In the genomic region with DNA sequence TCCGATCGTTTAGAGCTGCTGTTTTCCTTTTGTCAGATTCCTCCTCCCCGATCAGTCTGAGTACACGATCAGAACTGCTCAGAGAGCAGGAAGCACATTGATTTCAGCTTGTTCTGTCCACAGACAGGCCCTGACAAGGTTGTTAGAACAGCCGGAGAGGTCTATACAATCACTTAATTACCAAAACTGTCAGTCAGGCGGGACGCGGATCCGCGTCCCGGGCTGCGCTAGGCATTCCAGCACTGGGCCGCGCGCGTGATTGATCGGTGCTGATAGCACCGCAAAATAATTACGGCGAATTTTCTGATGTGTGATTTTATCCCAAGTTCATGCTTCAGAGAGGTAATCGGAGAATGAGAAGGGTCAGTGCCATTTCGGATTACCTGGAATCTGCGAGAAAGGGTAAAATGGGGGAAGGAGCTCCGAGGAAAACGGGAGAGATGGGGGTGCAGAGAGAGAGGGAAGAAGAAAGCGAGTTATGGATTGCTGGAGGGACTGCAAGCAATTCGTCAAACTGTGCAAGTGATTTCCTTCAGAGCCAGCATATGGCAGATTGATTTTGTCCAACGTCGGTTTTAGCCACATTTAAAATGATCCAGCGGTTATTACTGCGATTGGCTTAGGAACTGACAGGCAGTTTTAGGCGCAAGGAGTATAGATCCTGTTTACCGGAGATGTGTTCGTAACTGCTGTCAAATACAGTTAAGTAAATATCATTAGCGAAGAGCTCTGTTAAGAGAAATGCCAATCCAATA, we compare ENCODE assay signal across 10 cellular contexts. TPM values are rescaled to one million over a fixed set of nuclear protein-coding genes. Genes with fewer than 3 reads are reported as not detected.
A peak's percentile ranks its signal among the peaks of the same experiment; 100 is the strongest.
DNase-seq lines count a peak whose midpoint lies in the region; ATAC-seq and TF ChIP-seq lines count a peak whose summit lies in the region.
"Had no signal": no experiment of that assay in that cellular context is flagged by ENCODE, and none has a peak within 500 bp of the region (broad histone marks: within the 10 kb centered on the region; RNA-seq: fewer than 3 reads in every experiment).

No MANE protein-coding gene starts in this region.

- no peak overlapping the region for H2AK9ac ChIP-seq in IMR-90 (replicated peaks; ENCODE audit: low read depth, low read length, poor library complexity)

- ATAC-seq in IMR-90 (ENCODE audit: low read depth) (peak; percentile 23), natural killer cell (peak in 1 of 3 donors; percentile 6), HG03280 (IDR thresholded peaks at IDR 0.05; ENCODE audit: unreplicated experiment) (no peak), HG03520 (IDR thresholded peaks at IDR 0.05; ENCODE audit: unreplicated experiment) (no peak)

- H3K27ac ChIP-seq in IMR-90 (ENCODE audit: insufficient read depth, low read length) (no peak overlapping the region), duodenal mucosa (ENCODE audit: low read depth, low read length) (no peak overlapping the region), uterus (no peak overlapping the region)
- H3K27ac ChIP-seq: epithelial cell of prostate had no signal

- H3K14ac ChIP-seq in IMR-90 (replicated peaks; ENCODE audit: low read depth, low read length): no peak overlapping the region

- no peaks in the 10 kb centered on the region for H3K79me1 ChIP-seq in IMR-90 (ENCODE audit: low read depth in 1 of 2, low read length in 2 of 2)

- TF ChIP-seq CTCF in AG04449 (IDR thresholded peaks at IDR 0.05; ENCODE audit: insufficient read depth, low read length, missing control alignments) (no peak), IMR-90 (conservative IDR thresholded peaks at IDR 0.05; ENCODE audit: low read depth, low read length) (no peak), natural killer cell (IDR thresholded peaks at IDR 0.05) (no peak), uterus (IDR thresholded peaks at IDR 0.05) (no peak)

- no peak overlapping the region for H3K56ac ChIP-seq in IMR-90 (ENCODE audit: extremely low read depth, insufficient read depth, low read length)

- 4% methylated on average over 23 of the region's 35 CpGs; no CpG with 5 or more reads in 1 of the 2 experiments for WGBS in IMR-90 (ENCODE audit: extremely low coverage in 2 of 2, insufficient read length in 1 of 2), 2 experiments

- no peak overlapping the region for H4K91ac ChIP-seq in IMR-90 (ENCODE audit: insufficient read depth, low read depth, low read length)

- H3K4ac ChIP-seq in IMR-90 (ENCODE audit: low read depth, low read length): no peak overlapping the region

- no peaks in the 10 kb centered on the region for H4K20me1 ChIP-seq in IMR-90 (ENCODE audit: insufficient read depth, low read length)

- peaks cover 22% of the 10 kb centered on the region for H3K36me3 Mint-ChIP-seq in natural killer cell

- BruUV-seq in IMR-90 (replicated peaks; lab: Mats Ljungman, UMichigan): no TSS peak

- H3K4me3 Mint-ChIP-seq in natural killer cell: peak overlapping the region; percentile 77

- H3K23ac ChIP-seq in IMR-90 (ENCODE audit: low read depth, low read length): no peak overlapping the region

- TF ChIP-seq POLR2A in IMR-90 (IDR thresholded peaks at IDR 0.05; ENCODE audit: low read depth, low read length) (no peak), uterus (IDR thresholded peaks at IDR 0.05) (no peak)

- H2AK5ac ChIP-seq in IMR-90 (ENCODE audit: low read depth, low read length): no peak overlapping the region

- no peak overlapping the region for H4K8ac ChIP-seq in IMR-90 (ENCODE audit: low read depth in 2 of 2, low read length in 2 of 2)

- POLR2A ChIA-PET in AG04449 (lab: Yijun Ruan, JAX) (no interaction called here), IMR-90 (lab: Charles Lee; ENCODE audit: unreplicated experiment) (interaction anchor here (0.5 kb wide), 1 partner anchor 467 kb away, joined by 4 read pairs; no protein-coding TSS in a partner anchor)

- no peak for DNase-seq in AG04449 (ENCODE audit: low read depth, low spot score)
- DNase-seq in IMR-90: peak; percentile 1
- no peak for DNase-seq in natural killer cell
- no peak for DNase-seq in SHP77 (lab: John Stamatoyannopoulos, UW)
- DNase-seq in uterus: no peak
- DNase-seq: NCI-H226 had no signal

- H3K27me3 Mint-ChIP-seq in natural killer cell (ENCODE audit: low read depth in 2 of 2): peaks cover 89 to 97% of the 10 kb centered on the region in 2 donors

- peak overlapping the region; percentile 34 to 57 for H3K27ac Mint-ChIP-seq in natural killer cell

- dilution Hi-C loops in IMR-90 (cut with HindIII; ENCODE audit: low sequenced_read_pairs, unreplicated experiment): no loop called here

- H3K4me1 ChIP-seq in IMR-90 (ENCODE audit: control insufficient read depth, insufficient read depth, low read length) (0 out of 2 replicates have a peak, but pooled peaks cover 1% of the 10 kb centered on the region), duodenal mucosa (ENCODE audit: control insufficient read depth in 1 of 2, insufficient read depth in 2 of 2, low read length in 2 of 2) (peaks cover 23 to 30% of the 10 kb centered on the region in 2 donors), uterus (peaks cover 0 to 18% of the 10 kb centered on the region in 2 donors)

- H2BK120ac ChIP-seq in IMR-90 (ENCODE audit: low read depth, low read length): no peak overlapping the region

- H2BK5ac ChIP-seq in IMR-90 (ENCODE audit: low read depth, low read length, poor library complexity, severe bottlenecking): no peak overlapping the region

- H3K36me3 ChIP-seq in IMR-90 (ENCODE audit: control insufficient read depth, insufficient read depth, low read length) (no peaks in the 10 kb centered on the region), duodenal mucosa (ENCODE audit: control insufficient read depth in 1 of 2, insufficient read depth in 2 of 2, low read length in 2 of 2) (no peaks in the 10 kb centered on the region), uterus (no peaks in the 10 kb centered on the region)

- no peak overlapping the region for H2BK20ac ChIP-seq in IMR-90 (ENCODE audit: low read depth, low read length)

- no peak overlapping the region for H4K5ac ChIP-seq in IMR-90 (ENCODE audit: low read depth, low read length)

- peak overlapping the region; percentile 21 for H3K4me3 ChIP-seq in AG04449 (ENCODE audit: low read depth, low read length)
- peak overlapping the region; percentile 15; the same call in 1 of the 2 replicates for H3K4me3 ChIP-seq in IMR-90 (ENCODE audit: insufficient read depth, low read depth, low read length)
- H3K4me3 ChIP-seq in duodenal mucosa (ENCODE audit: low read depth in 1 of 2, low read length in 2 of 2): peak overlapping the region; percentile 44 to 56
- H3K4me3 ChIP-seq in uterus: no peak overlapping the region

- H3K9me3 ChIP-seq in IMR-90 (ENCODE audit: control insufficient read depth, insufficient read depth, low read length) (peaks cover 12% of the 10 kb centered on the region; the same call in 1 of the 2 replicates), duodenal mucosa (ENCODE audit: control insufficient read depth in 1 of 2, low read length in 2 of 2) (no peaks in the 10 kb centered on the region), uterus (no peaks in the 10 kb centered on the region)

- H3K27me3 ChIP-seq in IMR-90 (ENCODE audit: control insufficient read depth, insufficient read depth, low read length) (peaks cover 87% of the 10 kb centered on the region), duodenal mucosa (ENCODE audit: control insufficient read depth in 1 of 2, insufficient read depth in 2 of 2, low read length in 2 of 2) (peaks cover 92 to 98% of the 10 kb centered on the region in 2 donors), uterus (peaks cover 23 to 98% of the 10 kb centered on the region in 2 donors)

- no peak overlapping the region for H3K9ac ChIP-seq in IMR-90 (ENCODE audit: low read depth, low read length)
- no peak overlapping the region for H3K9ac ChIP-seq in duodenal mucosa (ENCODE audit: low read depth in 1 of 2, low read length in 2 of 2)

- H3K18ac ChIP-seq in IMR-90 (ENCODE audit: low read depth, low read length): no peak overlapping the region

- intact Hi-C loops in IMR-90 (cut with micrococcal nuclease): loop anchor here (5.0 to 10.0 kb wide), 2 partner anchors 126 to 549 kb away; no protein-coding TSS in a partner anchor
- intact Hi-C loops in natural killer cell (cut with micrococcal nuclease): no loop called here
- intact Hi-C loops in uterus (cut with DNase I; ENCODE audit: low total_unique reads): no loop called here

- H3K9me3 Mint-ChIP-seq in natural killer cell: no peaks in the 10 kb centered on the region

- in situ Hi-C loops in IMR-90 (cut with MboI; ENCODE audit: low sequenced_read_pairs): loop anchor here (10.0 kb wide), 2 partner anchors 239 to 439 kb away; no protein-coding TSS in a partner anchor

- H3K9me1 ChIP-seq in IMR-90 (ENCODE audit: insufficient read depth, low read length): no peaks in the 10 kb centered on the region

- TF ChIP-seq RAD21 in IMR-90 (IDR thresholded peaks at IDR 0.05; ENCODE audit: low read length): no peak

- H3K4me1 Mint-ChIP-seq in natural killer cell: peaks cover 62 to 73% of the 10 kb centered on the region in 2 donors

- peak overlapping the region; percentile 72 for H3K4me2 ChIP-seq in IMR-90 (ENCODE audit: low read depth, low read length)

- H2AFZ ChIP-seq in IMR-90 (replicated peaks; ENCODE audit: low read length, poor library complexity): peak overlapping the region; percentile 40

- H2BK15ac ChIP-seq in IMR-90 (ENCODE audit: low read depth, low read length): no peak overlapping the region

- CTCF ChIA-PET in AG04449 (lab: Yijun Ruan, JAX) (interaction anchor here (1.3 kb wide), 1 partner anchor 125 kb away, joined by 3 read pairs; no protein-coding TSS in a partner anchor), IMR-90 (lab: Yijun Ruan, JAX) (interaction anchor here (0.9 to 1.0 kb wide), 2 partner anchors 9 to 250 kb away, joined by 3 read pairs; no protein-coding TSS in a partner anchor)

TF ChIP-seq in IMR-90, 13 proteins besides CTCF, POLR2A, EP300 and RAD21 (continues in another document):
- no peak for TF ChIP-seq RFX5 (IDR thresholded peaks at IDR 0.05; ENCODE audit: low read depth, low read length)
- TF ChIP-seq NFE2L2 (IDR thresholded peaks at IDR 0.05; ENCODE audit: low read depth, low read length): no peak
- no peak for TF ChIP-seq FOS (IDR thresholded peaks at IDR 0.05; ENCODE audit: low read depth, low read length)
- TF ChIP-seq CHD1 (IDR thresholded peaks at IDR 0.05; ENCODE audit: low read depth, low read length): no peak
- TF ChIP-seq BHLHE40 (IDR thresholded peaks at IDR 0.05; ENCODE audit: low read depth, low read length): no peak
- no peak for TF ChIP-seq RCOR1 (IDR thresholded peaks at IDR 0.05; ENCODE audit: insufficient replicate concordance, low read length)
- no peak for TF ChIP-seq MAZ (IDR thresholded peaks at IDR 0.05; ENCODE audit: borderline replicate concordance, low read depth, low read length)
- TF ChIP-seq MAFK (IDR thresholded peaks at IDR 0.05; ENCODE audit: low read depth, low read length): no peak

RNA-seq across cellular contexts. Expression of gene BARHL2, which starts 9.0 kb away (rescaled TPM):
- total RNA-seq in IMR-90 (2012; rRNA removed): not detected in 2 replicates
- polyA plus RNA-seq in IMR-90 (2012; rRNA removed): not detected in 2 replicates
- polyA plus RNA-seq in IMR-90 (2012; cell fraction: cytosol; rRNA removed): not detected in 2 replicates
- polyA plus RNA-seq in IMR-90 (2012; cell fraction: nucleus; rRNA removed; ENCODE audit: low replicate concordance): not detected in 2 replicates
- not detected for total RNA-seq in natural killer cell
- not detected for total RNA-seq in uterus

Comparison
In these comparisons a context has a peak if more than half of its experiments do, and no peak if none do; other contexts are left out.
1. H3K4me3 ChIP-seq: peak in AG04449 (single experiment), IMR-90 (single experiment) and duodenal mucosa (2 of 2); none in uterus (0 of 2).